Comparison of ENCODE assay signal across 11 cellular contexts in the genomic region with DNA sequence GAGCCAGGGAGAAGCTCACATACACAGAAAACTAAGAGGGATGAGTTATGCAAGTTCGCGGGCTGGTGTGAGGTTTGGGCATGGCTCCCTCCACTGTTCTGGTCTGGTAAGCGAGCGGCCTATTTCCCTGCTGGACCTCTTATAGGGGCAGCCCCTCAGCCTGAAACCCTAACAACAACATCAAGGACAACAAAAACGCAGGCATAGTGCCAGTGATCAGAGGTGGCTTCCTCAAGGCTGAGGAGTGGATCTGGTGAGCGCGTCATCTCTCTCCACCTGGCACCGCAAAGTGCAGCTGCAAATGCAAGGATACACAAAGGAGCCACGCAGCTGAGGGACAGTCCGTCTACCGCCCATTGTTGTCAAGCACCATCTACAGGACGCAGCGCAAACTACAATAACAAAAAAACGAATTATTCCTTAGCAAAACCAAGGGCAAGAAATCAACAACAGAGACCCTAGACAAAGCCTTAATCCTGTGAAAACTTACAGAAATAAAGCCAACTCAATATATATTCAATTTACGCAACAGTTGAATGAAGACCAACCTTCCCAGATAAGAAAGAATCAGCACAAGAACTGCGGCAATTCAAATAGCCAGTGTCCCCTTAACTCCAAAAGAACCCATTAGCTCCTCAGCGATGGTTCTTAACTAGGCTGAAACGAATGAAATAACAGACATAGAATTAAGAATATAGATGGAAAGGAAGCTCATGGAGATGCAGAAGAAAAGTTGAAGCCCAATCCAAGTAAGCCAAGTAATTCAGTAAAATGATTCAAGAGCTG. TPM values are rescaled to one million over a fixed set of nuclear protein-coding genes. Genes with fewer than 3 reads are reported as not detected.
A peak's percentile ranks its signal among the peaks of the same experiment; 100 is the strongest.
DNase-seq lines count a peak whose midpoint lies in the region; ATAC-seq, FAIRE-seq and TF ChIP-seq lines count a peak whose summit lies in the region.
"Had no signal": no experiment of that assay in that cellular context is flagged by ENCODE, and none has a peak within 500 bp of the region (broad histone marks: within the 10 kb centered on the region; RNA-seq: fewer than 3 reads in every experiment).

No MANE protein-coding gene starts in this region.

- peak; percentile 41 to 45 for DNase-seq in NCI-H2081 (lab: John Stamatoyannopoulos, UW)
- DNase-seq in NCI-H2081 treated with DMSO at 0.1 percent for 48 hours (lab: John Stamatoyannopoulos, UW): no peak
- peak; percentile 32 for DNase-seq in NB4 (ENCODE audit: low read depth)
- DNase-seq in astrocyte (ENCODE audit: low read depth): no peak
- DNase-seq in stimulated activated effector memory CD8-positive, alpha-beta T cell treated with anti-CD3 and anti-CD28 coated beads, Interleukin-12 subunit alpha, Interleukin-12 subunit beta, amount 100 ng/mL, for 72 hours (ENCODE audit: low spot score in 2 of 2): no peak
- DNase-seq in putamen (ENCODE audit: low spot score): no peak
- DNase-seq in glomerular visceral epithelial cell (ENCODE audit: extremely low spot score): no peak
- DNase-seq in NK-92 (lab: John Stamatoyannopoulos, UW; ENCODE audit: unreplicated experiment): no peak

- no peaks in the 10 kb centered on the region for H3K36me3 ChIP-seq in astrocyte (ENCODE audit: insufficient read depth, low read length)
- H3K36me3 ChIP-seq: BLaER1 had no signal

- H3K4me1 Mint-ChIP-seq in astrocyte (ENCODE audit: low read depth, unreplicated experiment): no peaks in the 10 kb centered on the region
- no peaks in the 10 kb centered on the region for H3K4me1 Mint-ChIP-seq in stimulated activated effector memory CD8-positive, alpha-beta T cell treated with anti-CD3 and anti-CD28 coated beads, Interleukin-12 subunit alpha, Interleukin-12 subunit beta, amount 100 ng/mL, for 72 hours

- H3K27me3 ChIP-seq in astrocyte (ENCODE audit: insufficient read depth, low read length): no peaks in the 10 kb centered on the region
- H3K27me3 ChIP-seq: BLaER1 had no signal

- H3K4me3 ChIP-seq in NB4 (ENCODE audit: low read depth, low read length) (no peak overlapping the region), astrocyte (ENCODE audit: insufficient read depth, low read depth, low read length) (no peak overlapping the region)
- H3K4me3 ChIP-seq: BLaER1, SK-N-MC had no signal

- H3K4me3 Mint-ChIP-seq in astrocyte (ENCODE audit: unreplicated experiment): no peak overlapping the region
- no peak overlapping the region for H3K4me3 Mint-ChIP-seq in stimulated activated effector memory CD8-positive, alpha-beta T cell treated with anti-CD3 and anti-CD28 coated beads, Interleukin-12 subunit alpha, Interleukin-12 subunit beta, amount 100 ng/mL, for 72 hours

- H3K9ac ChIP-seq in astrocyte (ENCODE audit: low read length): no peak overlapping the region
- H3K9ac ChIP-seq: BLaER1 had no signal

- no peak for TF ChIP-seq POLR2A in NB4 (IDR thresholded peaks at IDR 0.05; ENCODE audit: extremely low read depth, insufficient read length)

- no peak overlapping the region for H3K27ac ChIP-seq in astrocyte (ENCODE audit: low read depth, low read length)
- H3K27ac ChIP-seq: BLaER1, epithelial cell of prostate, SK-N-MC had no signal

- no peaks in the 10 kb centered on the region for H3K79me2 ChIP-seq in astrocyte (ENCODE audit: insufficient read depth, low read length)

- H3K9me3 ChIP-seq in astrocyte (ENCODE audit: insufficient read depth, low read depth, low read length): no peaks in the 10 kb centered on the region
- H3K9me3 ChIP-seq: BLaER1 had no signal

- no peak for FAIRE-seq in astrocyte (lab: Jason Lieb, UNC)

- H3K4me1 ChIP-seq in astrocyte (ENCODE audit: insufficient read depth, low read length): no peaks in the 10 kb centered on the region
- H3K4me1 ChIP-seq: BLaER1 had no signal

- no peaks in the 10 kb centered on the region for H3K9me3 Mint-ChIP-seq in astrocyte (ENCODE audit: unreplicated experiment)
- H3K9me3 Mint-ChIP-seq in stimulated activated effector memory CD8-positive, alpha-beta T cell treated with anti-CD3 and anti-CD28 coated beads, Interleukin-12 subunit alpha, Interleukin-12 subunit beta, amount 100 ng/mL, for 72 hours: peaks cover 22% of the 10 kb centered on the region

- peak overlapping the region; percentile 10 for H2AFZ ChIP-seq in astrocyte (ENCODE audit: low read depth, low read length)

- TF ChIP-seq CTCF in NB4 (IDR thresholded peaks at IDR 0.05; ENCODE audit: low read depth, low read length) (peak; percentile 30), astrocyte (IDR thresholded peaks at IDR 0.05; ENCODE audit: insufficient read depth, low read depth, low read length) (no peak)

- ATAC-seq in stimulated activated effector memory CD8-positive, alpha-beta T cell treated with anti-CD3 and anti-CD28 coated beads, Interleukin-12 subunit alpha, Interleukin-12 subunit beta, amount 100 ng/mL, for 72 hours: peak; percentile 11

- no peaks in the 10 kb centered on the region for H4K20me1 ChIP-seq in astrocyte (ENCODE audit: insufficient read depth, low read length)
- H4K20me1 ChIP-seq: BLaER1 had no signal

- H3K27me3 Mint-ChIP-seq in astrocyte (ENCODE audit: low read depth, unreplicated experiment): peaks cover 3% of the 10 kb centered on the region

- no peaks in the 10 kb centered on the region for H3K36me3 Mint-ChIP-seq in astrocyte (ENCODE audit: low read depth, unreplicated experiment)
- peaks cover 2% of the 10 kb centered on the region for H3K36me3 Mint-ChIP-seq in stimulated activated effector memory CD8-positive, alpha-beta T cell treated with anti-CD3 and anti-CD28 coated beads, Interleukin-12 subunit alpha, Interleukin-12 subunit beta, amount 100 ng/mL, for 72 hours

- no peak overlapping the region for H3K27ac Mint-ChIP-seq in astrocyte (ENCODE audit: unreplicated experiment)
- H3K27ac Mint-ChIP-seq in stimulated activated effector memory CD8-positive, alpha-beta T cell treated with anti-CD3 and anti-CD28 coated beads, Interleukin-12 subunit alpha, Interleukin-12 subunit beta, amount 100 ng/mL, for 72 hours: no peak overlapping the region

- H3K4me2 ChIP-seq in astrocyte (ENCODE audit: low read length): no peak overlapping the region
- H3K4me2 ChIP-seq: BLaER1 had no signal

RNA-seq across cellular contexts. Expression of gene DEFB110, which starts 9.2 kb away (rescaled TPM):
- not detected in 2 replicates for total RNA-seq in astrocyte

RNA-seq across cellular contexts. Expression of gene DEFB112, which starts 18.8 kb away (rescaled TPM):
- total RNA-seq in astrocyte: not detected in 2 replicates

Comparison
In these comparisons a context has a peak if more than half of its experiments do, and no peak if none do; other contexts are left out.
1. DNase-seq: peak in NCI-H2081 (2 of 2) and NB4 (single experiment); none in NCI-H2081 treated with DMSO at 0.1 percent for 48 hours (single experiment), astrocyte (single experiment), stimulated activated effector memory CD8-positive, alpha-beta T cell treated with anti-CD3 and anti-CD28 coated beads, Interleukin-12 subunit alpha, Interleukin-12 subunit beta, amount 100 ng/mL, for 72 hours (0 of 2), putamen (single experiment), glomerular visceral epithelial cell (single experiment) and NK-92 (single experiment).